In the genomic region with DNA sequence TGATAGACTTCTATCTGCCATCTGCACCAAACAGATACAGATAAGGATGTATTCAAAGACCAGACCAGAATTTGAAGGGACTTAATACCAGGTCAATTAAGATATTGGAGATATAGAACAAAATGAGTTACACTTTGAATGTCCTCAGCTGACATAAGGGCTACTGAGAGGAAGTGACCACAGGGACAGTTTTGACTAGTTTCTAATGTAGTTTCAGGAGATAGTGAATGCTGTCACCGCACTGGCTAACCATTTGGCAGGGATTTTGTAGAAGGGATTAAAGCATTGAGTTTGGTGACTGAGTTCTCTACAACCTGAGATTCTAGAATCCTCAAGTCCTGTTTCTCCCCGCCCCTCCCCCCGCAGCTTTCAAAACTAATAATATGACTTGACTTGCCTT, we compare ENCODE assay signal across 1 cellular context.
TF ChIP-seq lines count a peak whose summit lies in the region.

No MANE protein-coding gene starts in this region.

TF ChIP-seq in K562, 482 proteins besides CTCF, POLR2A, EP300 and RAD21 (continued from another document):
- TF ChIP-seq POLR2G (IDR thresholded peaks at IDR 0.05; ENCODE audit: low read depth, low read length) = 0 out of 2 replicates have a peak, but pooled peaks have one; percentile 23
- TF ChIP-seq MAFG (tag; conservative IDR thresholded peaks at IDR 0.05) = no peak
- TF ChIP-seq ZNF695 (CRISPR knock-in tag; IDR thresholded peaks at IDR 0.05) = no peak
